Comparison of ENCODE assay signal across 1 cellular context in the genomic region with DNA sequence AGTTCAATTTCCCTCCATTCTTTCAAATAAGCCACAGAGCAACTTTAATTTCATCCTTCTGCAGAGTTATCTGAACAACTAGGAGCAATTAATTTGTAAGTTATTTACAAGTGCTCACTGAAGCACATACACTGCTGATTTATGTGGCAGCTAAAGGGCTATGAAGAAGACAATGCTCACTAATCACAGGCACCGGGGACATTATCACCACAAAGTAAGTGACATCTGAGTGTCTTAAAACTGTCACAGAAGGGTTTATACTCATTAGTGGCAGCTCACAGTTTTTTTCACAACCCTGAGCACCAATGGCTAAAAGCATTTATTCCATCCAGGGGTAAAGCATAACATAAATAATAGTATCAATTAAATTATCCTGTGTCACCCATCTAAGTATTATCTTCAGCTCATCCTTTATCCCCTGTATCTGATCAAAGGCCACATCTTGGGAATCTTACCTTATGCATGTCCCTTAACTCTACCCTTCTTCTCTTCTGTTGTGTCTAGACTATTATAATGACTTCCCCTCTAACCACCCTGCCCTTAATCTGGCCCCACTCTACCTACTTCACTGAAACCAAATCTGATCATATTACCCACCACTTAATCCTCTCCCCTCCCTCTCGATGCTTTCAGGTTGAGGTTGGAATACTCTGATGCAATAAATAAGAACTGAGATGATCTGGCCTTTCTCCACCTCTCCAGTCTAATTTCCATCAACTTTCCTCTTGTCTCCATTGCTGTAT.
TF ChIP-seq lines count a peak whose summit lies in the region.

No MANE protein-coding gene starts in this region.

TF ChIP-seq in GM23338, 12 proteins besides CTCF, POLR2A, EP300 and RAD21:
- TF ChIP-seq, protein P1, sequence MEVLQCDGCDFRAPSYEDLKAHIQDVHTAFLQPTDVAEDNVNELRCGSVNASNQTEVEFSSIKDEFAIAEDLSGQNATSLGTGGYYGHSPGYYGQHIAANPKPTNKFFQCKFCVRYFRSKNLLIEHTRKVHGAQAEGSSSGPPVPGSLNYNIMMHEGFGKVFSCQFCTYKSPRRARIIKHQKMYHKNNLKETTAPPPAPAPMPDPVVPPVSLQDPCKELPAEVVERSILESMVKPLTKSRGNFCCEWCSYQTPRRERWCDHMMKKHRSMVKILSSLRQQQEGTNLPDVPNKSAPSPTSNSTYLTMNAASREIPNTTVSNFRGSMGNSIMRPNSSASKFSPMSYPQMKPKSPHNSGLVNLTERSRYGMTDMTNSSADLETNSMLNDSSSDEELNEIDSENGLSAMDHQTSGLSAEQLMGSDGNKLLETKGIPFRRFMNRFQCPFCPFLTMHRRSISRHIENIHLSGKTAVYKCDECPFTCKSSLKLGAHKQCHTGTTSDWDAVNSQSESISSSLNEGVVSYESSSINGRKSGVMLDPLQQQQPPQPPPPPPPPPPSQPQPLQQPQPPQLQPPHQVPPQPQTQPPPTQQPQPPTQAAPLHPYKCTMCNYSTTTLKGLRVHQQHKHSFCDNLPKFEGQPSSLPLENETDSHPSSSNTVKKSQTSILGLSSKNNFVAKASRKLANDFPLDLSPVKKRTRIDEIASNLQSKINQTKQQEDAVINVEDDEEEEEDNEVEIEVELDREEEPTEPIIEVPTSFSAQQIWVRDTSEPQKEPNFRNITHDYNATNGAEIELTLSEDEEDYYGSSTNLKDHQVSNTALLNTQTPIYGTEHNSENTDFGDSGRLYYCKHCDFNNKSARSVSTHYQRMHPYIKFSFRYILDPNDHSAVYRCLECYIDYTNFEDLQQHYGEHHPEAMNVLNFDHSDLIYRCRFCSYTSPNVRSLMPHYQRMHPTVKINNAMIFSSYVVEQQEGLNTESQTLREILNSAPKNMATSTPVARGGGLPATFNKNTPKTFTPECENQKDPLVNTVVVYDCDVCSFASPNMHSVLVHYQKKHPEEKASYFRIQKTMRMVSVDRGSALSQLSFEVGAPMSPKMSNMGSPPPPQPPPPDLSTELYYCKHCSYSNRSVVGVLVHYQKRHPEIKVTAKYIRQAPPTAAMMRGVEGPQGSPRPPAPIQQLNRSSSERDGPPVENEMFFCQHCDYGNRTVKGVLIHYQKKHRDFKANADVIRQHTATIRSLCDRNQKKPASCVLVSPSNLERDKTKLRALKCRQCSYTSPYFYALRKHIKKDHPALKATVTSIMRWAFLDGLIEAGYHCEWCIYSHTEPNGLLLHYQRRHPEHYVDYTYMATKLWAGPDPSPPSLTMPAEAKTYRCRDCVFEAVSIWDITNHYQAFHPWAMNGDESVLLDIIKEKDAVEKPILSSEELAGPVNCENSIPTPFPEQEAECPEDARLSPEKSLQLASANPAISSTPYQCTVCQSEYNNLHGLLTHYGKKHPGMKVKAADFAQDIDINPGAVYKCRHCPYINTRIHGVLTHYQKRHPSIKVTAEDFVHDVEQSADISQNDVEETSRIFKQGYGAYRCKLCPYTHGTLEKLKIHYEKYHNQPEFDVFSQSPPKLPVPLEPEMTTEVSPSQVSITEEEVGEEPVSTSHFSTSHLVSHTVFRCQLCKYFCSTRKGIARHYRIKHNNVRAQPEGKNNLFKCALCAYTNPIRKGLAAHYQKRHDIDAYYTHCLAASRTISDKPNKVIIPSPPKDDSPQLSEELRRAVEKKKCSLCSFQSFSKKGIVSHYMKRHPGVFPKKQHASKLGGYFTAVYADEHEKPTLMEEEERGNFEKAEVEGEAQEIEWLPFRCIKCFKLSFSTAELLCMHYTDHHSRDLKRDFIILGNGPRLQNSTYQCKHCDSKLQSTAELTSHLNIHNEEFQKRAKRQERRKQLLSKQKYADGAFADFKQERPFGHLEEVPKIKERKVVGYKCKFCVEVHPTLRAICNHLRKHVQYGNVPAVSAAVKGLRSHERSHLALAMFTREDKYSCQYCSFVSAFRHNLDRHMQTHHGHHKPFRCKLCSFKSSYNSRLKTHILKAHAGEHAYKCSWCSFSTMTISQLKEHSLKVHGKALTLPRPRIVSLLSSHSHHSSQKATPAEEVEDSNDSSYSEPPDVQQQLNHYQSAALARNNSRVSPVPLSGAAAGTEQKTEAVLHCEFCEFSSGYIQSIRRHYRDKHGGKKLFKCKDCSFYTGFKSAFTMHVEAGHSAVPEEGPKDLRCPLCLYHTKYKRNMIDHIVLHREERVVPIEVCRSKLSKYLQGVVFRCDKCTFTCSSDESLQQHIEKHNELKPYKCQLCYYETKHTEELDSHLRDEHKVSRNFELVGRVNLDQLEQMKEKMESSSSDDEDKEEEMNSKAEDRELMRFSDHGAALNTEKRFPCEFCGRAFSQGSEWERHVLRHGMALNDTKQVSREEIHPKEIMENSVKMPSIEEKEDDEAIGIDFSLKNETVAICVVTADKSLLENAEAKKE (CRISPR knock-in tag; IDR thresholded peaks at IDR 0.05), result no peak
- TF ChIP-seq EZH2 (IDR thresholded peaks at IDR 0.05; ENCODE audit: low read depth, unreplicated experiment), result no peak
- TF ChIP-seq CREB1 (CRISPR knock-in tag; IDR thresholded peaks at IDR 0.05; ENCODE audit: low read depth), result no peak
- TF ChIP-seq NANOG (IDR thresholded peaks at IDR 0.05; ENCODE audit: borderline replicate concordance), result no peak
- TF ChIP-seq JUNB (IDR thresholded peaks at IDR 0.05; ENCODE audit: unreplicated experiment), result no peak
- no peak for TF ChIP-seq EZH2phosphoT487 (IDR thresholded peaks at IDR 0.05; ENCODE audit: unreplicated experiment)
- no peak for TF ChIP-seq POLR2AphosphoS5 (IDR thresholded peaks at IDR 0.05; ENCODE audit: low read depth)
- TF ChIP-seq, protein P2, sequence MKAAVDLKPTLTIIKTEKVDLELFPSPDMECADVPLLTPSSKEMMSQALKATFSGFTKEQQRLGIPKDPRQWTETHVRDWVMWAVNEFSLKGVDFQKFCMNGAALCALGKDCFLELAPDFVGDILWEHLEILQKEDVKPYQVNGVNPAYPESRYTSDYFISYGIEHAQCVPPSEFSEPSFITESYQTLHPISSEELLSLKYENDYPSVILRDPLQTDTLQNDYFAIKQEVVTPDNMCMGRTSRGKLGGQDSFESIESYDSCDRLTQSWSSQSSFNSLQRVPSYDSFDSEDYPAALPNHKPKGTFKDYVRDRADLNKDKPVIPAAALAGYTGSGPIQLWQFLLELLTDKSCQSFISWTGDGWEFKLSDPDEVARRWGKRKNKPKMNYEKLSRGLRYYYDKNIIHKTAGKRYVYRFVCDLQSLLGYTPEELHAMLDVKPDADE (IDR thresholded peaks at IDR 0.05), result no peak
- no peak for TF ChIP-seq ZNF114 (CRISPR knock-in tag; IDR thresholded peaks at IDR 0.05)
- TF ChIP-seq, protein P3, sequence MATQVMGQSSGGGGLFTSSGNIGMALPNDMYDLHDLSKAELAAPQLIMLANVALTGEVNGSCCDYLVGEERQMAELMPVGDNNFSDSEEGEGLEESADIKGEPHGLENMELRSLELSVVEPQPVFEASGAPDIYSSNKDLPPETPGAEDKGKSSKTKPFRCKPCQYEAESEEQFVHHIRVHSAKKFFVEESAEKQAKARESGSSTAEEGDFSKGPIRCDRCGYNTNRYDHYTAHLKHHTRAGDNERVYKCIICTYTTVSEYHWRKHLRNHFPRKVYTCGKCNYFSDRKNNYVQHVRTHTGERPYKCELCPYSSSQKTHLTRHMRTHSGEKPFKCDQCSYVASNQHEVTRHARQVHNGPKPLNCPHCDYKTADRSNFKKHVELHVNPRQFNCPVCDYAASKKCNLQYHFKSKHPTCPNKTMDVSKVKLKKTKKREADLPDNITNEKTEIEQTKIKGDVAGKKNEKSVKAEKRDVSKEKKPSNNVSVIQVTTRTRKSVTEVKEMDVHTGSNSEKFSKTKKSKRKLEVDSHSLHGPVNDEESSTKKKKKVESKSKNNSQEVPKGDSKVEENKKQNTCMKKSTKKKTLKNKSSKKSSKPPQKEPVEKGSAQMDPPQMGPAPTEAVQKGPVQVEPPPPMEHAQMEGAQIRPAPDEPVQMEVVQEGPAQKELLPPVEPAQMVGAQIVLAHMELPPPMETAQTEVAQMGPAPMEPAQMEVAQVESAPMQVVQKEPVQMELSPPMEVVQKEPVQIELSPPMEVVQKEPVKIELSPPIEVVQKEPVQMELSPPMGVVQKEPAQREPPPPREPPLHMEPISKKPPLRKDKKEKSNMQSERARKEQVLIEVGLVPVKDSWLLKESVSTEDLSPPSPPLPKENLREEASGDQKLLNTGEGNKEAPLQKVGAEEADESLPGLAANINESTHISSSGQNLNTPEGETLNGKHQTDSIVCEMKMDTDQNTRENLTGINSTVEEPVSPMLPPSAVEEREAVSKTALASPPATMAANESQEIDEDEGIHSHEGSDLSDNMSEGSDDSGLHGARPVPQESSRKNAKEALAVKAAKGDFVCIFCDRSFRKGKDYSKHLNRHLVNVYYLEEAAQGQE (IDR thresholded peaks at IDR 0.05; ENCODE audit: unreplicated experiment), result no peak
- no peak for TF ChIP-seq STAT1 (IDR thresholded peaks at IDR 0.05; ENCODE audit: unreplicated experiment)
